ENCODE assay signal across 30 cellular contexts in genomic region chr3:151724846-151725562, GRCh38. TPM values are rescaled to one million over a fixed set of nuclear protein-coding genes. Genes with fewer than 3 reads are reported as not detected.
DNase-seq lines count a peak whose midpoint lies in the region; TF ChIP-seq lines count a peak whose summit lies in the region.
"Had no signal": no experiment of that assay in that cellular context is flagged by ENCODE, and none has a peak within 500 bp of the region (broad histone marks: within the 10 kb centered on the region; RNA-seq: fewer than 3 reads in every experiment).

No MANE protein-coding gene starts in this region.

- peak; percentile 31 for DNase-seq in EH (ENCODE audit: low read depth)
- peak; percentile 86 for DNase-seq in M059J (ENCODE audit: low read depth)
- peak; percentile 52 for DNase-seq in choroid plexus epithelial cell (ENCODE audit: low read depth)
- DNase-seq in non-pigmented ciliary epithelial cell (ENCODE audit: low read depth): peak; percentile 60
- DNase-seq in MM.1S: no peak
- no peak for DNase-seq in stimulated activated CD4-positive, alpha-beta T cell treated with anti-CD3 and anti-CD28 coated beads, Interleukin-4, amount 100 ng/mL, for 1 hour
- DNase-seq in SKM-1 treated with dmso at 0.1 percent for 144 hours (lab: John Stamatoyannopoulos, UW; ENCODE audit: unreplicated experiment): no peak
- DNase-seq: activated CD4-positive, alpha-beta memory T cell treated with anti-CD3 and anti-CD28 coated beads for 36 hours; activated CD8-positive, alpha-beta memory T cell treated with anti-CD3 and anti-CD28 coated beads, Interleukin-2, amount 50 U/mL, for 48 hours; aorta; CD4-positive, CD25-positive, alpha-beta regulatory T cell; central memory CD4-positive, alpha-beta T cell; foreskin melanocyte; immature natural killer cell; left ventricle myocardium superior; midbrain; natural killer cell; NCI-H1436; NCI-H524; stimulated activated CD4-positive, alpha-beta T cell treated with anti-CD3 and anti-CD28 coated beads, Interleukin-4, amount 100 ng/mL, for 24 hours; stimulated activated naive CD4-positive, alpha-beta T cell; T-cell; testis; uterus had no signal

- H3K27me3 ChIP-seq in MM.1S (replicated peaks; ENCODE audit: insufficient read depth, low read length): no peaks in the 10 kb centered on the region
- H3K27me3 ChIP-seq: right atrium auricular region, SJCRH30, testis, uterus had no signal

- H3K9ac ChIP-seq in MM.1S (ENCODE audit: low read length): no peak overlapping the region

- H2AFZ ChIP-seq in MM.1S (ENCODE audit: low read length): no peak overlapping the region

- no peaks in the 10 kb centered on the region for H3K79me2 ChIP-seq in MM.1S (ENCODE audit: low read length)

- no peaks in the 10 kb centered on the region for H3K9me3 ChIP-seq in MM.1S (replicated peaks; ENCODE audit: insufficient read depth, low read length)
- H3K9me3 ChIP-seq: HAP-1, right atrium auricular region, SJCRH30, testis, uterus had no signal

- no peaks in the 10 kb centered on the region for H3K9me2 ChIP-seq in MM.1S (replicated peaks; ENCODE audit: insufficient read depth, low read length)

- H3K36me3 ChIP-seq in MM.1S (replicated peaks; ENCODE audit: insufficient read depth, low read length): no peaks in the 10 kb centered on the region
- H3K36me3 ChIP-seq: HAP-1, right atrium auricular region, SJCRH30, uterus had no signal

- H3K4me1 ChIP-seq in MM.1S (ENCODE audit: low read length): no peaks in the 10 kb centered on the region
- H3K4me1 ChIP-seq: HAP-1, right atrium auricular region, testis, uterus had no signal

- H3F3A ChIP-seq in MM.1S (ENCODE audit: insufficient read depth, low read length): no peaks in the 10 kb centered on the region

- no peak overlapping the region for H3K4me2 ChIP-seq in MM.1S (ENCODE audit: low read depth, low read length)

- TF ChIP-seq CTCF in choroid plexus epithelial cell (conservative IDR thresholded peaks at IDR 0.05; ENCODE audit: low read depth, low read length): no peak
- no peak for TF ChIP-seq CTCF in MM.1S (IDR thresholded peaks at IDR 0.05; ENCODE audit: low read length)

- H4K20me1 ChIP-seq in MM.1S (ENCODE audit: insufficient read depth, low read length): no peaks in the 10 kb centered on the region

- H3K4me3 ChIP-seq in choroid plexus epithelial cell (ENCODE audit: low read depth, low read length) (no peak overlapping the region), MM.1S (ENCODE audit: low read length) (no peak overlapping the region)
- H3K4me3 ChIP-seq: HAP-1, right atrium auricular region, SJCRH30, testis, uterus had no signal

- H3K27ac ChIP-seq in MM.1S (ENCODE audit: low read length): no peak overlapping the region
- H3K27ac ChIP-seq: right atrium auricular region, SJCRH30, testis, uterus had no signal

RNA-seq across cellular contexts. Expression of gene AADACL2, which starts 8.7 kb away (rescaled TPM):
- total RNA-seq in M059J (2014; rRNA removed; shearing (Covaris generic)): not detected in 2 replicates
- total RNA-seq: activated CD4-positive, alpha-beta memory T cell treated with anti-CD3 and anti-CD28 coated beads for 36 hours; activated naive CD4-positive, alpha-beta T cell treated with anti-CD3 and anti-CD28 coated beads, Interleukin-2, amount 50 U/mL, for 72 hours; activated T-helper 17 cell treated with anti-CD3 and anti-CD28 coated beads, Interleukin-2, amount 50 U/mL, for 72 hours; CD4-positive, CD25-positive, alpha-beta regulatory T cell; left ventricle myocardium superior; natural killer cell; osteocyte; SJCRH30; T-cell; testis had no signal

Comparison
In these comparisons a context has a peak if more than half of its experiments do, and no peak if none do; other contexts are left out.
1. DNase-seq: peak in EH (single experiment), M059J (single experiment), choroid plexus epithelial cell (single experiment) and non-pigmented ciliary epithelial cell (single experiment); none in MM.1S (single experiment), stimulated activated CD4-positive, alpha-beta T cell treated with anti-CD3 and anti-CD28 coated beads, Interleukin-4, amount 100 ng/mL, for 1 hour (single experiment) and SKM-1 treated with dmso at 0.1 percent for 144 hours (single experiment).